ENCODE assay signal across 25 cellular contexts in the genomic region with DNA sequence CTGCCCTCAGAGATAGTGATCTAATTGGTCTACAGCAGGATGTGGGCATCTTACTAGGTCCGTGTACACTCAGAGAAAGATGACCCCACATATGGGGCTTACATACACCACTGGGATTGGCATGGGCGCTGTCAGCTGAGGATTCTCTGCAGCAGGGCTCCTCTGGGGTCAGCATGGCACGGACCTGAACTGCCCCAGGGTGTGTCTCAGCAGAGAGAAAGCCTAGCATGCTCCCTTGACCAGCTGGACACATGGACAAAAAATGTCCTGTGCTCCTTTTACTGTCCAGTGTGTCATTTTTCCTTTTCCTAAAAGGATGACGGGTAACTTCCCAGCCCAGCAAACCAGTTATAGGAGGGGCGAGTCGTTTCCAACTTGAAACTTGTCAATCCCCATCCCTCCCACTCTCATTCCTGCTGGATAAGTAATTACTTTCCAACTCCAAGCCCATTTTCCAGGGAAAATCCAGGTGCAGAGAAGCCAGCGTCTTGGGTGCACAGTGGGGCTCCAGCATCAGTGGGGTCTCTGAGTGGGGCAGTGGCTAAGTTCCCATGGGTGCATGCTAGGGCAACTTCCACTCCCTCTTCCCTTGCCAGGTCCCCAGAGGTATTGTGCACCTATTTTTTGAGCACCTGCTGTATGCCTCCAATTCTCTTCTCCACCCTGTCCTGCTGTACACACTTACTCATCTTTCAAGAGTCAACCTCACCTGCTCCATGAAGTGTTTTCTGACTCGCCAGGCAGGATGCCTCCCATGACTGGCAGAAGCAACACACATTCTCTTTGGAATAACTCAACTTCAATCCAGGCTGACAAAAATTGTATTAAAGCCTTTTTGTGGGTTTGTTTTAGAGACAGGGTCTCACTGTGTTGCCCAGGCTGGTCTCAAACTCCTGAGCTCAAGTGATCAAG. TPM values are rescaled to one million over a fixed set of nuclear protein-coding genes. Genes with fewer than 3 reads are reported as not detected.
DNase-seq lines count a peak whose midpoint lies in the region; ATAC-seq, FAIRE-seq and TF ChIP-seq lines count a peak whose summit lies in the region.
"Had no signal": no experiment of that assay in that cellular context is flagged by ENCODE, and none has a peak within 500 bp of the region (broad histone marks: within the 10 kb centered on the region; RNA-seq: fewer than 3 reads in every experiment).

No MANE protein-coding gene starts in this region.

- no peak overlapping the region for H3K27ac ChIP-seq in CD8-positive, alpha-beta T cell (ENCODE audit: low read depth, low read length)
- H3K27ac ChIP-seq: 22Rv1, C4-2B, SK-N-MC had no signal

- no peaks in the 10 kb centered on the region for H3K36me3 ChIP-seq in bronchial epithelial cell (ENCODE audit: control insufficient read depth, insufficient read depth, low read length)
- no peaks in the 10 kb centered on the region for H3K36me3 ChIP-seq in CD8-positive, alpha-beta T cell (ENCODE audit: insufficient read depth, low read length)

- DNase-seq in NCI-H510A treated with DMSO at 0.1 percent for 48 hours (lab: John Stamatoyannopoulos, UW) (peak; percentile 14), NCI-H510A (lab: John Stamatoyannopoulos, UW) (no peak), HS-5 (ENCODE audit: low read depth) (peak; percentile 50), bronchial epithelial cell (ENCODE audit: low read depth) (peak; percentile 68), kidney glomerular epithelial cell (lab: John Stamatoyannopoulos, UW) (peak; percentile 17), NCI-H1092 treated with DMSO at 0.1 percent for 48 hours (lab: John Stamatoyannopoulos, UW) (no peak)
- DNase-seq in activated CD8-positive, alpha-beta memory T cell treated with anti-CD3 and anti-CD28 coated beads, Interleukin-2, amount 10 ng/mL, durations not matched to agents 7 days and 5 days, result no peak
- no peak for DNase-seq in CD8-positive, alpha-beta T cell
- DNase-seq: AML-193; GOT3; NCI-H1048; NCI-H1436 treated with DMSO at 0.1 percent for 48 hours; NCI-H2029; NCI-H2171; NCI-H446; NK-92 treated with Interleukin-12 subunit alpha and Interleukin-12 subunit beta, amount 100 ng/mL, for 24 hours; SHP77 had no signal

- H3K9me3 ChIP-seq in CD8-positive, alpha-beta T cell (ENCODE audit: low read length), result no peaks in the 10 kb centered on the region

- peak; percentile 36 for FAIRE-seq in bronchial epithelial cell (lab: Jason Lieb, UNC)
- FAIRE-seq: GM12891, RCC 7860 had no signal

- no peaks in the 10 kb centered on the region for H3K9me3 Mint-ChIP-seq in activated CD8-positive, alpha-beta memory T cell treated with anti-CD3 and anti-CD28 coated beads, Interleukin-2, amount 10 ng/mL, durations not matched to agents 7 days and 5 days (ENCODE audit: low read depth)
- no peaks in the 10 kb centered on the region for H3K9me3 Mint-ChIP-seq in CD8-positive, alpha-beta T cell

- no peak for ATAC-seq in activated CD8-positive, alpha-beta memory T cell treated with anti-CD3 and anti-CD28 coated beads, Interleukin-2, amount 10 ng/mL, durations not matched to agents 7 days and 5 days
- ATAC-seq in CD8-positive, alpha-beta T cell, result no peak

- POLR2A ChIA-PET in CD8-positive, alpha-beta T cell (lab: Charles Lee), result no interaction called here

- H3K4me3 Mint-ChIP-seq in activated CD8-positive, alpha-beta memory T cell treated with anti-CD3 and anti-CD28 coated beads, Interleukin-2, amount 10 ng/mL, durations not matched to agents 7 days and 5 days, result no peak overlapping the region
- no peak overlapping the region for H3K4me3 Mint-ChIP-seq in CD8-positive, alpha-beta T cell

- CTCF ChIA-PET in activated CD8-positive, alpha-beta memory T cell treated with anti-CD3 and anti-CD28 coated beads, Interleukin-2, amount 10 ng/mL, durations not matched to agents 7 days and 5 days (lab: Charles Lee), result no interaction called here
- CTCF ChIA-PET in CD8-positive, alpha-beta T cell (lab: Charles Lee), result no interaction called here

- H3K4me1 ChIP-seq in CD8-positive, alpha-beta T cell (ENCODE audit: insufficient read depth, low read length), result no peaks in the 10 kb centered on the region

- no peaks in the 10 kb centered on the region for H3K27me3 ChIP-seq in bronchial epithelial cell (ENCODE audit: control insufficient read depth, insufficient read depth, low read length)
- no peaks in the 10 kb centered on the region for H3K27me3 ChIP-seq in CD8-positive, alpha-beta T cell (ENCODE audit: insufficient read depth, low read length)

- no peak overlapping the region for H3K4me3 ChIP-seq in bronchial epithelial cell (ENCODE audit: low read depth, low read length)
- H3K4me3 ChIP-seq in CD8-positive, alpha-beta T cell (ENCODE audit: low read depth, low read length), result no peak overlapping the region
- H3K4me3 ChIP-seq: SK-N-MC had no signal

- peaks cover 3% of the 10 kb centered on the region for H3K4me1 Mint-ChIP-seq in activated CD8-positive, alpha-beta memory T cell treated with anti-CD3 and anti-CD28 coated beads, Interleukin-2, amount 10 ng/mL, durations not matched to agents 7 days and 5 days
- peaks cover 5% of the 10 kb centered on the region for H3K4me1 Mint-ChIP-seq in CD8-positive, alpha-beta T cell (ENCODE audit: low read depth)

- no peaks in the 10 kb centered on the region for H3K36me3 Mint-ChIP-seq in activated CD8-positive, alpha-beta memory T cell treated with anti-CD3 and anti-CD28 coated beads, Interleukin-2, amount 10 ng/mL, durations not matched to agents 7 days and 5 days
- no peaks in the 10 kb centered on the region for H3K36me3 Mint-ChIP-seq in CD8-positive, alpha-beta T cell

- H3K27me3 Mint-ChIP-seq in activated CD8-positive, alpha-beta memory T cell treated with anti-CD3 and anti-CD28 coated beads, Interleukin-2, amount 10 ng/mL, durations not matched to agents 7 days and 5 days, result peaks cover 8% of the 10 kb centered on the region
- peaks cover 26% of the 10 kb centered on the region for H3K27me3 Mint-ChIP-seq in CD8-positive, alpha-beta T cell (ENCODE audit: low read depth)

- H3K27ac Mint-ChIP-seq in activated CD8-positive, alpha-beta memory T cell treated with anti-CD3 and anti-CD28 coated beads, Interleukin-2, amount 10 ng/mL, durations not matched to agents 7 days and 5 days, result no peak overlapping the region
- H3K27ac Mint-ChIP-seq in CD8-positive, alpha-beta T cell, result no peak overlapping the region

- intact Hi-C loops in CD8-positive, alpha-beta T cell (cut with DNase I, micrococcal nuclease), result no loop called here

- no peak for TF ChIP-seq CTCF in bronchial epithelial cell (IDR thresholded peaks at IDR 0.05; ENCODE audit: insufficient read depth, low read length, severe bottlenecking)
- TF ChIP-seq CTCF in CD8-positive, alpha-beta T cell (IDR thresholded peaks at IDR 0.05), result no peak

RNA-seq across cellular contexts. Expression of a gene that starts 5.0 kb away (rescaled TPM):
- total RNA-seq in bronchial epithelial cell, result 0.51 and 0.79 TPM in 2 replicates
- total RNA-seq in activated CD8-positive, alpha-beta memory T cell treated with anti-CD3 and anti-CD28 coated beads, Interleukin-2, amount 10 ng/mL, durations not matched to agents 7 days and 5 days, result not detected
- not detected for total RNA-seq in CD8-positive, alpha-beta T cell
- total RNA-seq: Daoy, HT1080, MCF 10A had no signal

Comparison
In these comparisons a context has a peak if more than half of its experiments do, and no peak if none do; other contexts are left out.
1. DNase-seq: peak in NCI-H510A treated with DMSO at 0.1 percent for 48 hours (single experiment), HS-5 (single experiment), bronchial epithelial cell (single experiment) and kidney glomerular epithelial cell (single experiment); none in NCI-H510A (single experiment), activated CD8-positive, alpha-beta memory T cell treated with anti-CD3 and anti-CD28 coated beads, Interleukin-2, amount 10 ng/mL, durations not matched to agents 7 days and 5 days (single experiment), NCI-H1092 treated with DMSO at 0.1 percent for 48 hours (single experiment) and CD8-positive, alpha-beta T cell (0 of 7).